Comparison of ENCODE assay signal across 35 cellular contexts in genomic region chr20:52280407-52280806, GRCh38.
"Had no signal": no experiment of that assay in that cellular context is flagged by ENCODE, and none has a peak within 500 bp of the region (broad histone marks: within the 10 kb centered on the region; RNA-seq: fewer than 3 reads in every experiment).

No MANE protein-coding gene starts in this region.

- H3K4me3 ChIP-seq: adrenal gland, body of pancreas, breast epithelium had no signal

- H3K9me3 Mint-ChIP-seq: activated B cell treated with CpG ODN at 0.5 μM for 24 hours; activated CD4-positive, alpha-beta memory T cell treated with anti-CD3 and anti-CD28 coated beads for 36 hours; activated CD4-positive, alpha-beta T cell treated with anti-CD3 and anti-CD28 coated beads, Interleukin-2, amount 10 ng/mL, durations not matched to agents 24 days and 14 days; activated CD8-positive, alpha-beta T cell treated with anti-CD3 and anti-CD28 coated beads for 36 hours; activated naive CD4-positive, alpha-beta T cell treated with anti-CD3 and anti-CD28 coated beads for 36 hours; activated naive CD4-positive, alpha-beta T cell treated with anti-CD3 and anti-CD28 coated beads, Interleukin-2, amount 50 U/mL, for 72 hours; activated naive CD8-positive, alpha-beta T cell treated with anti-CD3 and anti-CD28 coated beads for 36 hours; activated T-cell treated with anti-CD3 and anti-CD28 coated beads, Interleukin-2, amount 50 U/mL, for 4 hours; activated T-cell treated with anti-CD3 and anti-CD28 coated beads, Interleukin-2, amount 50 U/mL, for 72 hours; activated T-helper 1 cell treated with anti-CD3 and anti-CD28 coated beads, Interleukin-12 subunit alpha, Interleukin-12 subunit beta, Interleukin-2, Interleukin-4 antibody, amounts not matched to agents 30 ng/mL and 10 ng/mL and 1 ng/mL, durations not matched to agents 14 hours and 24 hours and 36 hours; activated T-helper 17 cell treated with anti-CD3 and anti-CD28 coated beads, Interleukin-2, amount 50 U/mL, for 72 hours; T-helper 1 cell treated with Interleukin-12 subunit alpha and Interleukin-12 subunit beta and Interleukin-4 antibody, amounts not matched to agents 30 μg/mL and 1 μg/mL, for 36 hours; T-helper 2 cell treated with Interferon-gamma antibody and Interleukin-4, amounts not matched to agents 5 μg/mL and 100 μg/mL, for 36 hours had no signal

- H3K36me3 ChIP-seq: adrenal gland, brain microvascular endothelial cell, breast epithelium had no signal

- H3K27ac Mint-ChIP-seq: activated B cell treated with CpG ODN at 0.5 μM for 24 hours; activated CD4-positive, alpha-beta memory T cell treated with anti-CD3 and anti-CD28 coated beads for 36 hours; activated CD4-positive, alpha-beta T cell treated with anti-CD3 and anti-CD28 coated beads, Interleukin-2, amount 10 ng/mL, durations not matched to agents 24 days and 14 days; activated CD8-positive, alpha-beta T cell treated with anti-CD3 and anti-CD28 coated beads for 36 hours; activated naive CD4-positive, alpha-beta T cell treated with anti-CD3 and anti-CD28 coated beads for 36 hours; activated naive CD4-positive, alpha-beta T cell treated with anti-CD3 and anti-CD28 coated beads, Interleukin-2, amount 50 U/mL, for 72 hours; activated naive CD8-positive, alpha-beta T cell treated with anti-CD3 and anti-CD28 coated beads for 36 hours; activated T-cell treated with anti-CD3 and anti-CD28 coated beads, Interleukin-2, amount 50 U/mL, for 72 hours; activated T-helper 1 cell treated with anti-CD3 and anti-CD28 coated beads, Interleukin-12 subunit alpha, Interleukin-12 subunit beta, Interleukin-2, Interleukin-4 antibody, amounts not matched to agents 30 ng/mL and 10 ng/mL and 1 ng/mL, durations not matched to agents 14 hours and 24 hours and 36 hours; activated T-helper 17 cell treated with anti-CD3 and anti-CD28 coated beads, Interleukin-2, amount 50 U/mL, for 72 hours; T-helper 1 cell treated with Interleukin-12 subunit alpha and Interleukin-12 subunit beta and Interleukin-4 antibody, amounts not matched to agents 30 μg/mL and 1 μg/mL, for 36 hours; T-helper 2 cell treated with Interferon-gamma antibody and Interleukin-4, amounts not matched to agents 5 μg/mL and 100 μg/mL, for 36 hours had no signal

- H3K4me1 Mint-ChIP-seq: activated B cell treated with CpG ODN at 0.5 μM for 24 hours; activated CD4-positive, alpha-beta T cell treated with anti-CD3 and anti-CD28 coated beads, Interleukin-2, amount 10 ng/mL, durations not matched to agents 24 days and 14 days; activated naive CD8-positive, alpha-beta T cell treated with anti-CD3 and anti-CD28 coated beads for 36 hours; activated T-helper 17 cell treated with anti-CD3 and anti-CD28 coated beads, Interleukin-2, amount 50 U/mL, for 72 hours had no signal

- H3K9me3 ChIP-seq: adrenal gland, body of pancreas, breast epithelium had no signal

- H3K4me3 Mint-ChIP-seq: activated B cell treated with CpG ODN at 0.5 μM for 24 hours; activated CD4-positive, alpha-beta memory T cell treated with anti-CD3 and anti-CD28 coated beads for 36 hours; activated CD4-positive, alpha-beta T cell treated with anti-CD3 and anti-CD28 coated beads, Interleukin-2, amount 10 ng/mL, durations not matched to agents 24 days and 14 days; activated CD8-positive, alpha-beta T cell treated with anti-CD3 and anti-CD28 coated beads for 36 hours; activated naive CD4-positive, alpha-beta T cell treated with anti-CD3 and anti-CD28 coated beads for 36 hours; activated naive CD8-positive, alpha-beta T cell treated with anti-CD3 and anti-CD28 coated beads for 36 hours; activated T-cell treated with anti-CD3 and anti-CD28 coated beads, Interleukin-2, amount 50 U/mL, for 4 hours; activated T-cell treated with anti-CD3 and anti-CD28 coated beads, Interleukin-2, amount 50 U/mL, for 72 hours; activated T-helper 1 cell treated with anti-CD3 and anti-CD28 coated beads, Interleukin-12 subunit alpha, Interleukin-12 subunit beta, Interleukin-2, Interleukin-4 antibody, amounts not matched to agents 30 ng/mL and 10 ng/mL and 1 ng/mL, durations not matched to agents 14 hours and 24 hours and 36 hours; activated T-helper 17 cell treated with anti-CD3 and anti-CD28 coated beads, Interleukin-2, amount 50 U/mL, for 72 hours; T-helper 1 cell treated with Interleukin-12 subunit alpha and Interleukin-12 subunit beta and Interleukin-4 antibody, amounts not matched to agents 30 μg/mL and 1 μg/mL, for 36 hours; T-helper 2 cell treated with Interferon-gamma antibody and Interleukin-4, amounts not matched to agents 5 μg/mL and 100 μg/mL, for 36 hours had no signal

- H3K27ac ChIP-seq: adrenal gland, body of pancreas, brain microvascular endothelial cell, breast epithelium, VCaP had no signal

- ATAC-seq: activated CD8-positive, alpha-beta T cell treated with anti-CD3 and anti-CD28 coated beads for 36 hours; activated naive CD4-positive, alpha-beta T cell treated with anti-CD3 and anti-CD28 coated beads, Interleukin-2, amount 50 U/mL, for 72 hours; activated T-cell treated with anti-CD3 and anti-CD28 coated beads, Interleukin-2, amount 50 U/mL, for 4 hours; activated T-cell treated with anti-CD3 and anti-CD28 coated beads, Interleukin-2, amount 50 U/mL, for 72 hours; activated T-helper 17 cell treated with anti-CD3 and anti-CD28 coated beads, Interleukin-2, amount 50 U/mL, for 72 hours; body of pancreas had no signal

- H3K4me1 ChIP-seq: adrenal gland, body of pancreas, breast epithelium had no signal

- H3K36me3 Mint-ChIP-seq: activated CD4-positive, alpha-beta memory T cell treated with anti-CD3 and anti-CD28 coated beads for 36 hours; activated naive CD4-positive, alpha-beta T cell treated with anti-CD3 and anti-CD28 coated beads, Interleukin-2, amount 50 U/mL, for 72 hours; activated naive CD8-positive, alpha-beta T cell treated with anti-CD3 and anti-CD28 coated beads for 36 hours had no signal

- H3K27me3 ChIP-seq: adrenal gland, brain microvascular endothelial cell, breast epithelium had no signal

- DNase-seq: activated B cell treated with CpG ODN at 0.5 μM for 24 hours; activated CD4-positive, alpha-beta memory T cell treated with anti-CD3 and anti-CD28 coated beads for 36 hours; activated CD4-positive, alpha-beta T cell treated with anti-CD3 and anti-CD28 coated beads for 4 hours; activated CD4-positive, alpha-beta T cell treated with anti-CD3 and anti-CD28 coated beads, Interleukin-2, amount 10 ng/mL, durations not matched to agents 24 days and 14 days; activated CD4-positive, alpha-beta T cell treated with anti-CD3 and anti-CD28 coated beads, Interleukin-2, amount 50 U/mL, for 1 hour; activated CD4-positive, alpha-beta T cell treated with anti-CD3 and anti-CD28 coated beads, Interleukin-2, amount 50 U/mL, for 4 hours; activated CD4-positive, CD25-positive, alpha-beta regulatory T cell treated with anti-CD3 and anti-CD28 coated beads, Interleukin-2, amount 50 U/mL, for 72 hours; activated CD8-positive, alpha-beta memory T cell treated with anti-CD3 and anti-CD28 coated beads, Interleukin-2, amount 50 U/mL, for 4 hours; activated CD8-positive, alpha-beta T cell treated with anti-CD3 and anti-CD28 coated beads for 36 hours; activated effector memory CD4-positive, alpha-beta T cell treated with anti-CD3 and anti-CD28 coated beads, Interleukin-2, amount 50 U/mL, for 16 hours; activated gamma-delta T cell treated with Interleukin-2 at 50 U/mL for 16 hours; activated naive CD4-positive, alpha-beta T cell; activated naive CD4-positive, alpha-beta T cell treated with anti-CD3 and anti-CD28 coated beads for 36 hours; activated naive CD4-positive, alpha-beta T cell treated with anti-CD3 and anti-CD28 coated beads, Interleukin-2, amount 50 U/mL, for 16 hours; activated naive CD8-positive, alpha-beta T cell treated with anti-CD3 and anti-CD28 coated beads for 36 hours; activated T-cell treated with anti-CD3 and anti-CD28 coated beads for 4 hours; activated T-cell treated with anti-CD3 and anti-CD28 coated beads, Interleukin-2, amount 50 U/mL, for 1 hour; activated T-cell treated with anti-CD3 and anti-CD28 coated beads, Interleukin-2, amount 50 U/mL, for 4 hours; activated T-cell treated with anti-CD3 and anti-CD28 coated beads, Interleukin-2, amount 50 U/mL, for 72 hours; adrenal gland; amniotic stem cell; aorta; body of pancreas; brain microvascular endothelial cell; central memory CD4-positive, alpha-beta T cell; T-helper 1 cell; T-helper 2 cell; T-helper 9 cell had no signal
